Comparison of ENCODE assay signal across 1 cellular context in the genomic region with DNA sequence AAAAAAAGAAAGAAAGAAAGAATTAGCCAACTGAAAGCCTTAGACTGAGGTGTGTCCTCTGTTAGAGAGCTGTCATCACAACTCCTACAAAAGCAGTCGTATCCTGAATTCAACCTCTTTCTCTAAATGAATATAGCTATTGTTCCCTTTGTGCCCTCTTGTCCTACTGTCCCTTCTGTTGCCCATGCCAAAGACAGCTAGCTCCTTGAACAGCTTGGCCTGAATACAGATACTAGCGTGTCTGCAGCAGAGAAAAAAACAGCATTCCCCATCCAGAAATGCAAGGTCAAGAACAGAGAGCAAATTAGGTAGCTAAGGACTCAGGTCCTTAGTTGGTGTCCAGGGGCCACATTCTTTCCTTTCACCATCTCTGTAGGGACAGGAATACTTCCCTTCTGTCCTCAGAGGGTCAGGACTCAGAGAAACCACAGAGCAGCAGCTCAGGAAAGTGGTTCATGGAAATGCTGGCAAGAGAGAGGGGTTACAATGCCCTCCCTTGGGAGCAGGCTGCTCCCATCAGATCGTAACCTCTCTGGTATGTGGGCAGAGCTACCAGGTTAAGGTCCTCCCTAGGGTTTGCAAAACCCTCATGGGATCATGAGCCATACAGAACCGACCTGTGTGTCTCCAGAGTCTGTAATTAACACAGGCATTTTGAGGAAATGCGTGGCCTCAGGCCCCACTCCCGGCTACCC.
TF ChIP-seq lines count a peak whose summit lies in the region.

No MANE protein-coding gene starts in this region.

TF ChIP-seq in IMR-90, 13 proteins besides CTCF, POLR2A, EP300 and RAD21:
- TF ChIP-seq, protein P1, sequence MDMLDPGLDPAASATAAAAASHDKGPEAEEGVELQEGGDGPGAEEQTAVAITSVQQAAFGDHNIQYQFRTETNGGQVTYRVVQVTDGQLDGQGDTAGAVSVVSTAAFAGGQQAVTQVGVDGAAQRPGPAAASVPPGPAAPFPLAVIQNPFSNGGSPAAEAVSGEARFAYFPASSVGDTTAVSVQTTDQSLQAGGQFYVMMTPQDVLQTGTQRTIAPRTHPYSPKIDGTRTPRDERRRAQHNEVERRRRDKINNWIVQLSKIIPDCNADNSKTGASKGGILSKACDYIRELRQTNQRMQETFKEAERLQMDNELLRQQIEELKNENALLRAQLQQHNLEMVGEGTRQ (IDR thresholded peaks at IDR 0.05; ENCODE audit: low read depth, low read length): no peak
- TF ChIP-seq CHD1 (IDR thresholded peaks at IDR 0.05; ENCODE audit: low read depth, low read length): no peak
- no peak for TF ChIP-seq BHLHE40 (IDR thresholded peaks at IDR 0.05; ENCODE audit: low read depth, low read length)
- no peak for TF ChIP-seq RCOR1 (IDR thresholded peaks at IDR 0.05; ENCODE audit: insufficient replicate concordance, low read length)
- TF ChIP-seq NFE2L2 (IDR thresholded peaks at IDR 0.05; ENCODE audit: low read depth, low read length): no peak
- TF ChIP-seq, protein P2, sequence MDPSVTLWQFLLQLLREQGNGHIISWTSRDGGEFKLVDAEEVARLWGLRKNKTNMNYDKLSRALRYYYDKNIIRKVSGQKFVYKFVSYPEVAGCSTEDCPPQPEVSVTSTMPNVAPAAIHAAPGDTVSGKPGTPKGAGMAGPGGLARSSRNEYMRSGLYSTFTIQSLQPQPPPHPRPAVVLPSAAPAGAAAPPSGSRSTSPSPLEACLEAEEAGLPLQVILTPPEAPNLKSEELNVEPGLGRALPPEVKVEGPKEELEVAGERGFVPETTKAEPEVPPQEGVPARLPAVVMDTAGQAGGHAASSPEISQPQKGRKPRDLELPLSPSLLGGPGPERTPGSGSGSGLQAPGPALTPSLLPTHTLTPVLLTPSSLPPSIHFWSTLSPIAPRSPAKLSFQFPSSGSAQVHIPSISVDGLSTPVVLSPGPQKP (IDR thresholded peaks at IDR 0.05; ENCODE audit: borderline replicate concordance, low read depth, low read length): no peak
- TF ChIP-seq MAFK (IDR thresholded peaks at IDR 0.05; ENCODE audit: low read depth, low read length): no peak
- TF ChIP-seq MXI1 (IDR thresholded peaks at IDR 0.05; ENCODE audit: borderline replicate concordance, low read depth, low read length): no peak
- TF ChIP-seq MAZ (IDR thresholded peaks at IDR 0.05; ENCODE audit: borderline replicate concordance, low read depth, low read length): no peak
- TF ChIP-seq FOS (IDR thresholded peaks at IDR 0.05; ENCODE audit: low read depth, low read length): no peak
- TF ChIP-seq SMC3 (IDR thresholded peaks at IDR 0.05; ENCODE audit: low read depth, low read length): no peak
- TF ChIP-seq RFX5 (IDR thresholded peaks at IDR 0.05; ENCODE audit: low read depth, low read length): no peak
- no peak for TF ChIP-seq CEBPB (IDR thresholded peaks at IDR 0.05; ENCODE audit: low read depth, low read length)
